In the genomic region with DNA sequence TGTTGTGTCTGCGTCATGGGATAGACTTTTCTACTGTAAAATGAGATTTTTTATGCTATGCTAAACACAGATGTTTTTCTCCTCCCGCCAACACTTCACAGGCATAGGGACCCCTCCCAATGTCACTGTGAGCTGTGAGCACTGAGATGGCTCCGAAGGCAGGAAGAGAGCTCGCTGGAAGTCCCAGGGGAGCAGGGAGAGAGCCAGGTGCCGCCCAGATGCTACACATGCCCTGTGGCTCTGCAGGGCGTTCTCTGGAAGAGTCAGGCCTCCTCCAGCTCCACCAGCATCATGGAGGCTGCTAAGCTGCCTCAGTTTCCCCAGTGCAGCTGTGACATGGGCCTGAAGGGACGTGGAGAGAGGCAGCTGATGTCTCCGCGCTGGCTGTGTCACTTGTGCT, we compare ENCODE assay signal across 20 cellular contexts.
A peak's percentile ranks its signal among the peaks of the same experiment; 100 is the strongest.
DNase-seq lines count a peak whose midpoint lies in the region; ATAC-seq, FAIRE-seq and TF ChIP-seq lines count a peak whose summit lies in the region.
"Had no signal": no experiment of that assay in that cellular context is flagged by ENCODE, and none has a peak within 500 bp of the region (broad histone marks: within the 10 kb centered on the region; RNA-seq: fewer than 3 reads in every experiment).

No MANE protein-coding gene starts in this region.

- TF ChIP-seq CTCF in DND-41 (IDR thresholded peaks at IDR 0.05; ENCODE audit: borderline replicate concordance, extremely low read depth, low read length, poor library complexity, severe bottlenecking) (no peak), HepG2 (CRISPR knock-in tag; IDR thresholded peaks at IDR 0.05) (no peak), spleen (IDR thresholded peaks at IDR 0.05 in 8 of 11, conservative IDR thresholded peaks at IDR 0.05 in 3 of 11) (no peak), tibial nerve (IDR thresholded peaks at IDR 0.05) (no peak)

- no peak for DNase-seq in DND-41
- DNase-seq in NCI-H345 (lab: John Stamatoyannopoulos, UW) = peak; percentile 22
- no peak for DNase-seq in HepG2 (ENCODE audit: low spot score)
- DNase-seq in spleen = peak; percentile 39
- no peak for DNase-seq in tibial nerve (ENCODE audit: low spot score in 2 of 2)
- no peak for DNase-seq in C1 segment of cervical spinal cord (lab: John Stamatoyannopoulos, UW)
- DNase-seq in islet precursor cell = no peak
- DNase-seq: DMS79 treated with DMSO at 0.1 percent for 48 hours, GDM1, MV-4-11, NCI-H1417 treated with DMSO at 0.1 percent for 48 hours, NCI-H2029 treated with DMSO at 0.1 percent for 48 hours, NCI-H226, PC-9, SW 1271 had no signal

- WGBS in HepG2 (ENCODE audit: low lambda C conversion rate) = 77% methylated on average over 8 of the region's 9 CpGs
- 87 to 95% (median 88%) methylated on average over 9 of the region's 9 CpGs for WGBS in spleen, 5 donors
- WGBS in tibial nerve, 2 donors = 79 to 80% methylated on average over 9 of the region's 9 CpGs

- TF ChIP-seq RAD21 in HepG2 (CRISPR knock-in tag; IDR thresholded peaks at IDR 0.05) = no peak

- H3K9me3 ChIP-seq in DND-41 (ENCODE audit: insufficient read depth, low read length, severe bottlenecking) (no peaks in the 10 kb centered on the region), HepG2 (ENCODE audit: low read length) (peaks cover 7% of the 10 kb centered on the region; the same call in 1 of the 2 replicates), spleen (peaks cover 0 to 5% (median 0%) of the 10 kb centered on the region in 8 donors), tibial nerve (peaks cover 0 to 6% (median 0%) of the 10 kb centered on the region in 4 donors)
- H3K9me3 ChIP-seq: SJSA1 had no signal

- H3K79me2 ChIP-seq in DND-41 (ENCODE audit: insufficient read depth, low read length) (no peaks in the 10 kb centered on the region), HepG2 (ENCODE audit: insufficient read depth, low read length) (no peaks in the 10 kb centered on the region)

- H3K36me3 ChIP-seq in DND-41 (ENCODE audit: insufficient read depth, low read length) = no peaks in the 10 kb centered on the region
- H3K36me3 ChIP-seq in HepG2 (replicated peaks in 1 of 2; ENCODE audit: control insufficient read depth in 1 of 2, insufficient read depth in 2 of 2, low read length in 2 of 2) = no peaks in the 10 kb centered on the region
- H3K36me3 ChIP-seq in spleen = no peaks in the 10 kb centered on the region
- no peaks in the 10 kb centered on the region for H3K36me3 ChIP-seq in tibial nerve
- H3K36me3 ChIP-seq: SJSA1 had no signal

- no TSS peak for BruUV-seq in HepG2 (replicated peaks; lab: Mats Ljungman, UMichigan)

- CTCF ChIA-PET in HepG2 (lab: Yijun Ruan, JAX; ENCODE audit: low intra/inter-chr PET ratio, low total read pairs) = no interaction called here

- in situ Hi-C loops in HepG2 (cut with HindIII; ENCODE audit: extremely low pct_ligation_motif_present, low pct_unique_long_range_greater_than_20kb) = no loop called here

- H3K4me2 ChIP-seq in DND-41 (ENCODE audit: insufficient read depth, low read length) (no peak overlapping the region), HepG2 (ENCODE audit: low read depth, low read length) (no peak overlapping the region)
- H3K4me2 ChIP-seq: GM23338, PC-9 had no signal

- no peak overlapping the region for H2AFZ ChIP-seq in DND-41 (ENCODE audit: low read depth, low read length)
- no peak overlapping the region for H2AFZ ChIP-seq in HepG2 (ENCODE audit: low read length)
- H2AFZ ChIP-seq: GM23338, PC-9 had no signal

- POLR2A ChIA-PET in HepG2 (lab: Yijun Ruan, JAX) = interaction anchor here (1.4 kb wide), 1 partner anchor 176 kb away, joined by 3 read pairs; a partner anchor contains a TSS

- H3K27ac ChIP-seq in DND-41 (ENCODE audit: low read length) (peak overlapping the region; percentile 35; the same call in 1 of the 2 replicates), HepG2 (ENCODE audit: extremely low read length, insufficient read depth, low read length) (no peak overlapping the region), spleen (no peak overlapping the region), tibial nerve (no peak overlapping the region)
- H3K27ac ChIP-seq: PC-9, SJSA1 had no signal

- no peak overlapping the region for H3K4me3 ChIP-seq in DND-41 (ENCODE audit: low read depth in 1 of 2, low read length in 2 of 2)
- no peak overlapping the region for H3K4me3 ChIP-seq in HepG2 (replicated peaks in 1 of 3; ENCODE audit: insufficient read depth in 1 of 3, low read depth in 2 of 3, low read length in 3 of 3)
- H3K4me3 ChIP-seq in spleen = no peak overlapping the region
- H3K4me3 ChIP-seq in tibial nerve = no peak overlapping the region
- H3K4me3 ChIP-seq: GM12878, GM23338, K562, PC-9, SJSA1 had no signal

- H3K9ac ChIP-seq in DND-41 (ENCODE audit: low read depth, low read length) (no peak overlapping the region), HepG2 (ENCODE audit: insufficient read depth, low read depth, low read length) (no peak overlapping the region)

- no peak for FAIRE-seq in HepG2 (lab: Jason Lieb, UNC)
- FAIRE-seq: D721Med, GM12878, K562 had no signal

- no peak for TF ChIP-seq EP300 in HepG2 (IDR thresholded peaks at IDR 0.05; ENCODE audit: low read depth in 2 of 2, low read length in 2 of 2)
- TF ChIP-seq EP300 in HepG2 (CRISPR knock-in tag; IDR thresholded peaks at IDR 0.05; ENCODE audit: borderline replicate concordance) = no peak
- TF ChIP-seq EP300 in tibial nerve (IDR thresholded peaks at IDR 0.05) = no peak

- peaks cover 15% of the 10 kb centered on the region; the same call in 1 of the 2 replicates for H3K4me1 ChIP-seq in DND-41 (ENCODE audit: insufficient read depth, low read length)
- H3K4me1 ChIP-seq in HepG2 (ENCODE audit: insufficient read depth, low read length) = peaks cover 75% of the 10 kb centered on the region
- H3K4me1 ChIP-seq in spleen = peaks cover 0 to 12% (median 0%) of the 10 kb centered on the region in 6 donors
- peaks cover 0 to 9% (median 0%) of the 10 kb centered on the region in 4 donors for H3K4me1 ChIP-seq in tibial nerve
- H3K4me1 ChIP-seq: SJSA1 had no signal

- ATAC-seq in DND-41 (ENCODE audit: insufficient read depth, low read depth) = no peak; the same call in 2 of the 3 replicates
- ATAC-seq in HepG2 = no peak
- ATAC-seq: GM12878, GM23338, K562 had no signal

- intact Hi-C loops in HepG2 (cut with micrococcal nuclease; ENCODE audit: unreplicated experiment) = no loop called here
- intact Hi-C loops in spleen (cut with DNase I; ENCODE audit: low total_unique reads) = no loop called here

- no peak for TF ChIP-seq POLR2A in HepG2 (IDR thresholded peaks at IDR 0.05; ENCODE audit: insufficient read depth in 1 of 2, low read depth in 2 of 2, low read length in 2 of 2)
- no peak for TF ChIP-seq POLR2A in spleen (IDR thresholded peaks at IDR 0.05)
- TF ChIP-seq POLR2A in tibial nerve (IDR thresholded peaks at IDR 0.05) = no peak

- H4K20me1 ChIP-seq in DND-41 (ENCODE audit: insufficient read depth, low read length) (no peaks in the 10 kb centered on the region), HepG2 (ENCODE audit: insufficient read depth, low read length) (no peaks in the 10 kb centered on the region)

- no peaks in the 10 kb centered on the region for H3K27me3 ChIP-seq in DND-41 (ENCODE audit: insufficient read depth, low read length, poor library complexity)
- H3K27me3 ChIP-seq in HepG2 (ENCODE audit: control insufficient read depth in 1 of 2, insufficient read depth in 2 of 2, low read length in 2 of 2) = peaks cover 2 to 17% of the 10 kb centered on the region in 2 experiments; a peak in 3 of 5 replicates
- no peaks in the 10 kb centered on the region for H3K27me3 ChIP-seq in spleen (replicated peaks in 1 of 7)
- no peaks in the 10 kb centered on the region for H3K27me3 ChIP-seq in tibial nerve

TF ChIP-seq in HepG2, 621 proteins besides CTCF, POLR2A, EP300 and RAD21:
- TF ChIP-seq FOXC1 (CRISPR knock-in tag; IDR thresholded peaks at IDR 0.05; ENCODE audit: borderline replicate concordance) = no peak
- 0 out of 2 replicates have a peak, but pooled peaks have one; percentile 30 for TF ChIP-seq NRL (CRISPR knock-in tag; IDR thresholded peaks at IDR 0.05; ENCODE audit: borderline replicate concordance)
- TF ChIP-seq, protein P1, sequence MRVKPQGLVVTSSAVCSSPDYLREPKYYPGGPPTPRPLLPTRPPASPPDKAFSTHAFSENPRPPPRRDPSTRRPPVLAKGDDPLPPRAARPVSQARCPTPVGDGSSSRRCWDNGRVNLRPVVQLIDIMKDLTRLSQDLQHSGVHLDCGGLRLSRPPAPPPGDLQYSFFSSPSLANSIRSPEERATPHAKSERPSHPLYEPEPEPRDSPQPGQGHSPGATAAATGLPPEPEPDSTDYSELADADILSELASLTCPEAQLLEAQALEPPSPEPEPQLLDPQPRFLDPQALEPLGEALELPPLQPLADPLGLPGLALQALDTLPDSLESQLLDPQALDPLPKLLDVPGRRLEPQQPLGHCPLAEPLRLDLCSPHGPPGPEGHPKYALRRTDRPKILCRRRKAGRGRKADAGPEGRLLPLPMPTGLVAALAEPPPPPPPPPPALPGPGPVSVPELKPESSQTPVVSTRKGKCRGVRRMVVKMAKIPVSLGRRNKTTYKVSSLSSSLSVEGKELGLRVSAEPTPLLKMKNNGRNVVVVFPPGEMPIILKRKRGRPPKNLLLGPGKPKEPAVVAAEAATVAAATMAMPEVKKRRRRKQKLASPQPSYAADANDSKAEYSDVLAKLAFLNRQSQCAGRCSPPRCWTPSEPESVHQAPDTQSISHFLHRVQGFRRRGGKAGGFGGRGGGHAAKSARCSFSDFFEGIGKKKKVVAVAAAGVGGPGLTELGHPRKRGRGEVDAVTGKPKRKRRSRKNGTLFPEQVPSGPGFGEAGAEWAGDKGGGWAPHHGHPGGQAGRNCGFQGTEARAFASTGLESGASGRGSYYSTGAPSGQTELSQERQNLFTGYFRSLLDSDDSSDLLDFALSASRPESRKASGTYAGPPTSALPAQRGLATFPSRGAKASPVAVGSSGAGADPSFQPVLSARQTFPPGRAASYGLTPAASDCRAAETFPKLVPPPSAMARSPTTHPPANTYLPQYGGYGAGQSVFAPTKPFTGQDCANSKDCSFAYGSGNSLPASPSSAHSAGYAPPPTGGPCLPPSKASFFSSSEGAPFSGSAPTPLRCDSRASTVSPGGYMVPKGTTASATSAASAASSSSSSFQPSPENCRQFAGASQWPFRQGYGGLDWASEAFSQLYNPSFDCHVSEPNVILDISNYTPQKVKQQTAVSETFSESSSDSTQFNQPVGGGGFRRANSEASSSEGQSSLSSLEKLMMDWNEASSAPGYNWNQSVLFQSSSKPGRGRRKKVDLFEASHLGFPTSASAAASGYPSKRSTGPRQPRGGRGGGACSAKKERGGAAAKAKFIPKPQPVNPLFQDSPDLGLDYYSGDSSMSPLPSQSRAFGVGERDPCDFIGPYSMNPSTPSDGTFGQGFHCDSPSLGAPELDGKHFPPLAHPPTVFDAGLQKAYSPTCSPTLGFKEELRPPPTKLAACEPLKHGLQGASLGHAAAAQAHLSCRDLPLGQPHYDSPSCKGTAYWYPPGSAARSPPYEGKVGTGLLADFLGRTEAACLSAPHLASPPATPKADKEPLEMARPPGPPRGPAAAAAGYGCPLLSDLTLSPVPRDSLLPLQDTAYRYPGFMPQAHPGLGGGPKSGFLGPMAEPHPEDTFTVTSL (CRISPR knock-in tag; IDR thresholded peaks at IDR 0.05; ENCODE audit: borderline replicate concordance) = no peak
- no peak for TF ChIP-seq ZFP90 (CRISPR knock-in tag; IDR thresholded peaks at IDR 0.05; ENCODE audit: borderline replicate concordance)
- no peak for TF ChIP-seq AGO2 (optimal IDR thresholded peaks at IDR 0.05; ENCODE audit: low read depth, low read length)
- no peak for TF ChIP-seq RAD51 (IDR thresholded peaks at IDR 0.05; ENCODE audit: borderline replicate concordance)

Comparison
In these comparisons a context has a peak if more than half of its experiments do, and no peak if none do; other contexts are left out.
1. DNase-seq: peak in NCI-H345 (single experiment) and spleen (single experiment); none in DND-41 (single experiment), HepG2 (single experiment), tibial nerve (0 of 2), C1 segment of cervical spinal cord (0 of 14) and islet precursor cell (single experiment).